10 cellular contexts compared by ENCODE assay signal in genomic region chr16:70749681-70750601, GRCh38. TPM values are rescaled to one million over a fixed set of nuclear protein-coding genes. Genes with fewer than 3 reads are reported as not detected.
DNase-seq lines count a peak whose midpoint lies in the region; ATAC-seq and TF ChIP-seq lines count a peak whose summit lies in the region.
"Had no signal": no experiment of that assay in that cellular context is flagged by ENCODE, and none has a peak within 500 bp of the region (broad histone marks: within the 10 kb centered on the region; RNA-seq: fewer than 3 reads in every experiment).

No MANE protein-coding gene starts in this region.

- 77 to 91% methylated on average over 13 to 16 of the region's 16 CpGs for WGBS in endodermal cell (ENCODE audit: insufficient coverage in 1 of 2, insufficient read length in 1 of 2), 2 experiments

- peaks cover 8% of the 10 kb centered on the region for H3K36me3 Mint-ChIP-seq in endodermal cell (ENCODE audit: low read depth)
- H3K36me3 Mint-ChIP-seq in nephron (ENCODE audit: low read depth): peaks cover 4% of the 10 kb centered on the region

- intact Hi-C loops in vagina (cut with DNase I): loop anchor here (10.0 kb wide), 1 partner anchor 225 kb away; the partner anchor contains the start of genes COG4 and SF3B3

- peak overlapping the region; percentile 81 for H3K27ac ChIP-seq in endodermal cell (ENCODE audit: low read depth, low read length)
- H3K27ac ChIP-seq in vagina: peak overlapping the region; percentile 79

- no peaks in the 10 kb centered on the region for H3K36me3 ChIP-seq in endodermal cell (ENCODE audit: control insufficient read depth, insufficient read depth, low read length)
- H3K36me3 ChIP-seq in vagina: no peaks in the 10 kb centered on the region

- TF ChIP-seq POLR2A in vagina (IDR thresholded peaks at IDR 0.05): no peak

- TF ChIP-seq CTCF in endodermal cell (conservative IDR thresholded peaks at IDR 0.05): no peak
- no peak for TF ChIP-seq CTCF in nephron (IDR thresholded peaks at IDR 0.05; ENCODE audit: unreplicated experiment in 3 of 3)
- TF ChIP-seq CTCF in vagina (IDR thresholded peaks at IDR 0.05): no peak

- H3K27ac Mint-ChIP-seq in stimulated activated naive CD8-positive, alpha-beta T cell treated with anti-CD3 and anti-CD28 coated beads, Interleukin-15, amount 100 ng/mL, for 72 hours: peak overlapping the region; percentile 27 to 71
- H3K27ac Mint-ChIP-seq in endodermal cell: no peak overlapping the region
- peak overlapping the region; percentile 94 to 97 (median 95) for H3K27ac Mint-ChIP-seq in nephron
- H3K27ac Mint-ChIP-seq: CD8-positive, alpha-beta T cell had no signal

- no peaks in the 10 kb centered on the region for H3K9me3 Mint-ChIP-seq in stimulated activated naive CD8-positive, alpha-beta T cell treated with anti-CD3 and anti-CD28 coated beads, Interleukin-15, amount 100 ng/mL, for 72 hours
- H3K9me3 Mint-ChIP-seq in endodermal cell (no peaks in the 10 kb centered on the region), nephron (no peaks in the 10 kb centered on the region)
- H3K9me3 Mint-ChIP-seq: CD8-positive, alpha-beta T cell had no signal

- no peak for ATAC-seq in stimulated activated naive CD8-positive, alpha-beta T cell treated with anti-CD3 and anti-CD28 coated beads, Interleukin-15, amount 100 ng/mL, for 72 hours
- no peak for ATAC-seq in stimulated activated naive CD8-positive, alpha-beta T cell treated with anti-CD3 and anti-CD28 coated beads, Interleukin-15, Interleukin-2, amounts not matched to agents 100 U/mL and 50 U/mL, for 24 hours
- no peak for ATAC-seq in HG03520 (IDR thresholded peaks at IDR 0.05; ENCODE audit: unreplicated experiment)
- ATAC-seq: CD8-positive, alpha-beta T cell had no signal

- H3K4me1 Mint-ChIP-seq in stimulated activated naive CD8-positive, alpha-beta T cell treated with anti-CD3 and anti-CD28 coated beads, Interleukin-15, amount 100 ng/mL, for 72 hours: peaks cover 50% of the 10 kb centered on the region
- H3K4me1 Mint-ChIP-seq in endodermal cell (peaks cover 18% of the 10 kb centered on the region), nephron (peaks cover 78% of the 10 kb centered on the region)

- H3K27me3 ChIP-seq in endodermal cell (ENCODE audit: control insufficient read depth, insufficient read depth, low read length, poor library complexity, severe bottlenecking) (no peaks in the 10 kb centered on the region), vagina (no peaks in the 10 kb centered on the region)

- H3K9me3 ChIP-seq in endodermal cell (ENCODE audit: control insufficient read depth, low read length) (no peaks in the 10 kb centered on the region), vagina (no peaks in the 10 kb centered on the region)

- DNase-seq in stimulated activated naive CD8-positive, alpha-beta T cell treated with anti-CD3 and anti-CD28 coated beads, Interleukin-15, amount 100 ng/mL, for 72 hours: no peak
- DNase-seq in stimulated activated naive CD8-positive, alpha-beta T cell treated with anti-CD3 and anti-CD28 coated beads, Interleukin-15, Interleukin-2, amounts not matched to agents 100 U/mL and 50 U/mL, for 24 hours: no peak
- DNase-seq in endodermal cell: peak; percentile 65
- no peak for DNase-seq in vagina (ENCODE audit: extremely low spot score in 2 of 2)
- DNase-seq in central memory CD4-positive, alpha-beta T cell: no peak
- DNase-seq in COLO829 (ENCODE audit: low spot score): no peak
- DNase-seq: CD8-positive, alpha-beta T cell; stimulated activated CD4-positive, alpha-beta T cell treated with anti-CD3 and anti-CD28 coated beads, Interleukin-4, amount 100 ng/mL, for 24 hours had no signal

- H3K4me1 ChIP-seq in endodermal cell (ENCODE audit: control insufficient read depth, insufficient read depth, low read length) (no peaks in the 10 kb centered on the region), vagina (peaks cover 85% of the 10 kb centered on the region)

- no peaks in the 10 kb centered on the region for H3K27me3 Mint-ChIP-seq in stimulated activated naive CD8-positive, alpha-beta T cell treated with anti-CD3 and anti-CD28 coated beads, Interleukin-15, amount 100 ng/mL, for 72 hours
- H3K27me3 Mint-ChIP-seq in endodermal cell (ENCODE audit: insufficient read depth): no peaks in the 10 kb centered on the region
- no peaks in the 10 kb centered on the region for H3K27me3 Mint-ChIP-seq in nephron (ENCODE audit: low read depth)

- H3K4me3 ChIP-seq in endodermal cell (ENCODE audit: low read length) (no peak overlapping the region), vagina (no peak overlapping the region)

- no peak overlapping the region for H3K9ac ChIP-seq in endodermal cell (ENCODE audit: extremely low read depth, low read length, poor library complexity, severe bottlenecking)

- H3K4me3 Mint-ChIP-seq in stimulated activated naive CD8-positive, alpha-beta T cell treated with anti-CD3 and anti-CD28 coated beads, Interleukin-15, amount 100 ng/mL, for 72 hours: no peak overlapping the region
- H3K4me3 Mint-ChIP-seq in endodermal cell (no peak overlapping the region), nephron (peak overlapping the region in 1 of 3 experiments; percentile 1)
- H3K4me3 Mint-ChIP-seq: CD8-positive, alpha-beta T cell had no signal

RNA-seq across cellular contexts. Expression of gene VAC14, which starts 51.0 kb away (rescaled TPM):
- total RNA-seq in endodermal cell (10 to 100 TPM; 47.5 to 48.7 TPM), vagina (38.1 TPM)
- polyA plus RNA-seq in endodermal cell (2013, experiment 1 of 2): 46.2 TPM
- 42.4 TPM for polyA plus RNA-seq in endodermal cell (2013, experiment 2 of 2)
